In the genomic region with DNA sequence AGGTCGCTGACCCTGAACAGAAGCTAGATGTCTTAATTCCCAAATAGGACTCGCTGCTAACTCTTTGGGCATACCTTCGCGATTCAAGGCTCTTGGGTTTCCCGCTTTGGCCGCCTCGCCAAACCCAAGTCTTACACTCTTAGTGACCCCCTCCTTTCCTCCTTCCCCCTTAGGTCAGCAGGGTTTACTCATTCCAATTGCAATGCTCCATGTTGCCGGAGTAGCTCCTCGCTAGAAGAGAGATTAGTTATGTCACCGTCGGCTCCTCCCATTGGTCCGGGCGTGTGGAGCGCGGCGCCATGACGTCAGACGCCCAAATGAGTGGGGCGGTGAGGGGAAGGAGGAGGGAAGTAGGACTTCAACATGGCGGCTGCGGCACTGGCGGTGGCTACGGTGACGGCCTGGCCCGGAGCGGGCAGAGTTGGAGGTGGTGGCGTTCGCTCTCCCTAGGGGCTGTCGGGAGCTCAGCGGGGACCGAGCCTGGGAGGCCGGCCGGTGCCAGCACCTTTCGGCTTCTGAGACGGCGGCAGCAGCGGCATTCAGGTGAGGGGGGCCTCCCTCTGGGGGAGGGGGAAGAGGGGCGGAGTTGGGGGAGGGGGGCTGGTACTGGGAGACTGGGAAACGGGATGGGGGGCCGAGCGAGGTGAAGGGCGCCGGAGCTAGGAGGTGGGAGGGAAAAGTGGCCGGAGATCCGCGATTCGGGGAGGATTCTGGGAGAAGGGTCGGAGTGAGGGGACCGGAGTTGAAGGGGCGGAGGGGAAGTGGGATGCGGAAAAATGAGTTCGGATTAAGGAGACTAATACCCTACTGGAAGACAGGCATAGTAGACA, we compare ENCODE assay signal across 1 cellular context.
TF ChIP-seq lines count a peak whose summit lies in the region.

A gene (plus strand): TSS at position 346 of the 830 bp plus-strand sequence. CDS start 41,872 bp downstream, outside the sequence.

TF ChIP-seq in K562, 482 proteins besides CTCF, POLR2A, EP300 and RAD21 (continued from another document and continues in another):
- TF ChIP-seq, protein P1, sequence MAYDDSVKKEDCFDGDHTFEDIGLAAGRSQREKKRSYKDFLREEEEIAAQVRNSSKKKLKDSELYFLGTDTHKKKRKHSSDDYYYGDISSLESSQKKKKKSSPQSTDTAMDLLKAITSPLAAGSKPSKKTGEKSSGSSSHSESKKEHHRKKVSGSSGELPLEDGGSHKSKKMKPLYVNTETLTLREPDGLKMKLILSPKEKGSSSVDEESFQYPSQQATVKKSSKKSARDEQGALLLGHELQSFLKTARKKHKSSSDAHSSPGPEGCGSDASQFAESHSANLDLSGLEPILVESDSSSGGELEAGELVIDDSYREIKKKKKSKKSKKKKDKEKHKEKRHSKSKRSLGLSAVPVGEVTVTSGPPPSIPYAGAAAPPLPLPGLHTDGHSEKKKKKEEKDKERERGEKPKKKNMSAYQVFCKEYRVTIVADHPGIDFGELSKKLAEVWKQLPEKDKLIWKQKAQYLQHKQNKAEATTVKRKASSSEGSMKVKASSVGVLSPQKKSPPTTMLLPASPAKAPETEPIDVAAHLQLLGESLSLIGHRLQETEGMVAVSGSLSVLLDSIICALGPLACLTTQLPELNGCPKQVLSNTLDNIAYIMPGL (CRISPR knock-in tag; IDR thresholded peaks at IDR 0.05): peak; percentile 66; the same call in 1 of the 2 replicates
- TF ChIP-seq TAF9B (IDR thresholded peaks at IDR 0.05; ENCODE audit: partially characterized antibody): peak; percentile 92
- TF ChIP-seq, protein P2, sequence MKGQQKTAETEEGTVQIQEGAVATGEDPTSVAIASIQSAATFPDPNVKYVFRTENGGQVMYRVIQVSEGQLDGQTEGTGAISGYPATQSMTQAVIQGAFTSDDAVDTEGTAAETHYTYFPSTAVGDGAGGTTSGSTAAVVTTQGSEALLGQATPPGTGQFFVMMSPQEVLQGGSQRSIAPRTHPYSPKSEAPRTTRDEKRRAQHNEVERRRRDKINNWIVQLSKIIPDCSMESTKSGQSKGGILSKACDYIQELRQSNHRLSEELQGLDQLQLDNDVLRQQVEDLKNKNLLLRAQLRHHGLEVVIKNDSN (CRISPR knock-in tag; IDR thresholded peaks at IDR 0.05): no peak
- TF ChIP-seq, protein P3, sequence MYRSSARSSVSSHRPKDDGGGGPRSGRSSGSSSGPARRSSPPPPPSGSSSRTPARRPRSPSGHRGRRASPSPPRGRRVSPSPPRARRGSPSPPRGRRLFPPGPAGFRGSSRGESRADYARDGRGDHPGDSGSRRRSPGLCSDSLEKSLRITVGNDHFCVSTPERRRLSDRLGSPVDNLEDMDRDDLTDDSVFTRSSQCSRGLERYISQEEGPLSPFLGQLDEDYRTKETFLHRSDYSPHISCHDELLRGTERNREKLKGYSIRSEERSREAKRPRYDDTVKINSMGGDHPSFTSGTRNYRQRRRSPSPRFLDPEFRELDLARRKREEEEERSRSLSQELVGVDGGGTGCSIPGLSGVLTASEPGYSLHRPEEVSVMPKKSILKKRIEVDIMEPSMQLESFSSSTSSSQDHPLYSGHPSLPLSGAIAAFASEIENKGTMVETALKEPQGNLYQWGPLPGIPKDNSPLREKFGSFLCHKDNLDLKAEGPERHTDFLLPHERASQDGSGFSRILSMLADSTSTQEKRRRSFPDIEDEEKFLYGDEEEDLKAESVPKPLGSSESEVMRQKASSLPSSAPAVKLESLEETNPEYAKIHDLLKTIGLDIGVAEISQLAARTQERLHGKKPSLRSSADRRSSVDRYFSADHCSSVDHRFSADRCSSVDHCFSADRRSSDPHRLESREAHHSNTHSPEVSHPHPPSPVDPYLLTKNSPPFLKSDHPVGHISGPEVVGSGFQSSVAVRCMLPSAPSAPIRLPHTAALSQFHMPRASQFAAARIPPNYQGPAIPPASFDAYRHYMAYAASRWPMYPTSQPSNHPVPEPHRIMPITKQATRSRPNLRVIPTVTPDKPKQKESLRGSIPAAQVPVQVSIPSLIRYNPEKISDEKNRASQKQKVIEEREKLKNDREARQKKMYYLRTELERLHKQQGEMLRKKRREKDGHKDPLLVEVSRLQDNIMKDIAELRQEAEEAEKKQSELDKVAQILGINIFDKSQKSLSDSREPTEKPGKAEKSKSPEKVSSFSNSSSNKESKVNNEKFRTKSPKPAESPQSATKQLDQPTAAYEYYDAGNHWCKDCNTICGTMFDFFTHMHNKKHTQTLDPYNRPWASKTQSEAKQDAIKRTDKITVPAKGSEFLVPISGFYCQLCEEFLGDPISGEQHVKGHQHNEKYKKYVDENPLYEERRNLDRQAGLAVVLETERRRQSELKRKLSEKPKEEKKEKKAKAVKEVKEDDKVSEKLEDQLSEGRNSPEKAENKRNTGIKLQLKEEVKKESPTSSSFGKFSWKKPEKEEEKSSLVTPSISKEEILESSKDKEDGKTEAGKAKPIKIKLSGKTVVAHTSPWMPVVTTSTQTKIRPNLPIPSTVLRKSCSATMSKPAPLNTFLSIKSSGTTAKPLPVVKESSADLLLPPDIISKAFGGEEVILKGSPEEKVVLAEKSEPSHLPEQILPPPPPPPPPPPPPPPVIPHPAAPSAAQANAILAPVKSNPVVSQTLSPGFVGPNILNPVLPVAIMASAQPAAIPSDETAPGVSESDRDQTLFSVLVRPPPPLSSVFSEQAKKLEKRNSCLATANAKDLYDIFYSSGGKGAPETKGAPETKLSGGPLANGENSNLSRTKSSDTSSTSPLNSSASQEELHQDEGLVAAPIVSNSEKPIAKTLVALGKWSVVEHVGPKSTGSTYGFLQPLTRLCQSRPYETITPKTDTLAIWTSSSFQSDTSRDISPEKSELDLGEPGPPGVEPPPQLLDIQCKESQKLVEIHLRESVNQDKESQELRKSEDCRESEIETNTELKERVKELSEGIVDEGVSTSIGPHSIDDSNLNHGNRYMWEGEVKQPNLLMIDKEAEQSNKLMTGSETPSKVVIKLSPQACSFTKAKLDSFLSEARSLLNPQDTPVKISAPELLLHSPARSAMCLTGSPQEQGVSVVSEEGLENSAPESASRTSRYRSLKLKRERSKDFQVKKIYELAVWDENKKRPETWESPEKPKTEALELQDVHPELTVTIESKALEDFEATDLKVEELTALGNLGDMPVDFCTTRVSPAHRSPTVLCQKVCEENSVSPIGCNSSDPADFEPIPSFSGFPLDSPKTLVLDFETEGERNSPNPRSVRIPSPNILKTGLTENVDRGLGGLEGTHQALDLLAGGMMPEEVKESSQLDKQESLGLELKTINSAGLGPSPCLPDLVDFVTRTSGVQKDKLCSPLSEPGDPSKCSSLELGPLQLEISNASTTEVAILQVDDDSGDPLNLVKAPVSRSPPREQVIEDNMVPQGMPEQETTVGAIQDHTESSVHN (IDR thresholded peaks at IDR 0.05; ENCODE audit: borderline replicate concordance in 1 of 2, low read depth in 1 of 2): no peak
- TF ChIP-seq SAFB2 (IDR thresholded peaks at IDR 0.05; ENCODE audit: borderline replicate concordance, low read depth, low read length, severe bottlenecking): no peak
- peak; percentile 21; the same call in 1 of the 2 replicates for TF ChIP-seq TEAD4 (IDR thresholded peaks at IDR 0.05; ENCODE audit: low read length)
- TF ChIP-seq TEAD4 (CRISPR knock-in tag; IDR thresholded peaks at IDR 0.05; ENCODE audit: borderline replicate concordance): no peak
- no peak for TF ChIP-seq PRPF4 (IDR thresholded peaks at IDR 0.05; ENCODE audit: insufficient read depth, low read depth, low read length, poor library complexity, severe bottlenecking)
- TF ChIP-seq TBP (optimal IDR thresholded peaks at IDR 0.05; ENCODE audit: low read depth, low read length): peak; percentile 91
- TF ChIP-seq U2AF1 (optimal IDR thresholded peaks at IDR 0.05; ENCODE audit: low read depth, low read length): no peak
- TF ChIP-seq, protein P4, sequence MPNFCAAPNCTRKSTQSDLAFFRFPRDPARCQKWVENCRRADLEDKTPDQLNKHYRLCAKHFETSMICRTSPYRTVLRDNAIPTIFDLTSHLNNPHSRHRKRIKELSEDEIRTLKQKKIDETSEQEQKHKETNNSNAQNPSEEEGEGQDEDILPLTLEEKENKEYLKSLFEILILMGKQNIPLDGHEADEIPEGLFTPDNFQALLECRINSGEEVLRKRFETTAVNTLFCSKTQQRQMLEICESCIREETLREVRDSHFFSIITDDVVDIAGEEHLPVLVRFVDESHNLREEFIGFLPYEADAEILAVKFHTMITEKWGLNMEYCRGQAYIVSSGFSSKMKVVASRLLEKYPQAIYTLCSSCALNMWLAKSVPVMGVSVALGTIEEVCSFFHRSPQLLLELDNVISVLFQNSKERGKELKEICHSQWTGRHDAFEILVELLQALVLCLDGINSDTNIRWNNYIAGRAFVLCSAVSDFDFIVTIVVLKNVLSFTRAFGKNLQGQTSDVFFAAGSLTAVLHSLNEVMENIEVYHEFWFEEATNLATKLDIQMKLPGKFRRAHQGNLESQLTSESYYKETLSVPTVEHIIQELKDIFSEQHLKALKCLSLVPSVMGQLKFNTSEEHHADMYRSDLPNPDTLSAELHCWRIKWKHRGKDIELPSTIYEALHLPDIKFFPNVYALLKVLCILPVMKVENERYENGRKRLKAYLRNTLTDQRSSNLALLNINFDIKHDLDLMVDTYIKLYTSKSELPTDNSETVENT (CRISPR knock-in tag; IDR thresholded peaks at IDR 0.05): 0 out of 2 replicates have a peak, but pooled peaks have one; percentile 7
- peak; percentile 57; the same call in 1 of the 2 replicates for TF ChIP-seq ZNF24 (IDR thresholded peaks at IDR 0.05)
- no peak for TF ChIP-seq PTTG1 (tag; IDR thresholded peaks at IDR 0.05; ENCODE audit: low read depth)
- TF ChIP-seq MCM3 (IDR thresholded peaks at IDR 0.05): no peak
- no peak for TF ChIP-seq LEF1 (IDR thresholded peaks at IDR 0.05)
- TF ChIP-seq CBFB (CRISPR knock-in tag; IDR thresholded peaks at IDR 0.05): no peak
- TF ChIP-seq, protein P5, sequence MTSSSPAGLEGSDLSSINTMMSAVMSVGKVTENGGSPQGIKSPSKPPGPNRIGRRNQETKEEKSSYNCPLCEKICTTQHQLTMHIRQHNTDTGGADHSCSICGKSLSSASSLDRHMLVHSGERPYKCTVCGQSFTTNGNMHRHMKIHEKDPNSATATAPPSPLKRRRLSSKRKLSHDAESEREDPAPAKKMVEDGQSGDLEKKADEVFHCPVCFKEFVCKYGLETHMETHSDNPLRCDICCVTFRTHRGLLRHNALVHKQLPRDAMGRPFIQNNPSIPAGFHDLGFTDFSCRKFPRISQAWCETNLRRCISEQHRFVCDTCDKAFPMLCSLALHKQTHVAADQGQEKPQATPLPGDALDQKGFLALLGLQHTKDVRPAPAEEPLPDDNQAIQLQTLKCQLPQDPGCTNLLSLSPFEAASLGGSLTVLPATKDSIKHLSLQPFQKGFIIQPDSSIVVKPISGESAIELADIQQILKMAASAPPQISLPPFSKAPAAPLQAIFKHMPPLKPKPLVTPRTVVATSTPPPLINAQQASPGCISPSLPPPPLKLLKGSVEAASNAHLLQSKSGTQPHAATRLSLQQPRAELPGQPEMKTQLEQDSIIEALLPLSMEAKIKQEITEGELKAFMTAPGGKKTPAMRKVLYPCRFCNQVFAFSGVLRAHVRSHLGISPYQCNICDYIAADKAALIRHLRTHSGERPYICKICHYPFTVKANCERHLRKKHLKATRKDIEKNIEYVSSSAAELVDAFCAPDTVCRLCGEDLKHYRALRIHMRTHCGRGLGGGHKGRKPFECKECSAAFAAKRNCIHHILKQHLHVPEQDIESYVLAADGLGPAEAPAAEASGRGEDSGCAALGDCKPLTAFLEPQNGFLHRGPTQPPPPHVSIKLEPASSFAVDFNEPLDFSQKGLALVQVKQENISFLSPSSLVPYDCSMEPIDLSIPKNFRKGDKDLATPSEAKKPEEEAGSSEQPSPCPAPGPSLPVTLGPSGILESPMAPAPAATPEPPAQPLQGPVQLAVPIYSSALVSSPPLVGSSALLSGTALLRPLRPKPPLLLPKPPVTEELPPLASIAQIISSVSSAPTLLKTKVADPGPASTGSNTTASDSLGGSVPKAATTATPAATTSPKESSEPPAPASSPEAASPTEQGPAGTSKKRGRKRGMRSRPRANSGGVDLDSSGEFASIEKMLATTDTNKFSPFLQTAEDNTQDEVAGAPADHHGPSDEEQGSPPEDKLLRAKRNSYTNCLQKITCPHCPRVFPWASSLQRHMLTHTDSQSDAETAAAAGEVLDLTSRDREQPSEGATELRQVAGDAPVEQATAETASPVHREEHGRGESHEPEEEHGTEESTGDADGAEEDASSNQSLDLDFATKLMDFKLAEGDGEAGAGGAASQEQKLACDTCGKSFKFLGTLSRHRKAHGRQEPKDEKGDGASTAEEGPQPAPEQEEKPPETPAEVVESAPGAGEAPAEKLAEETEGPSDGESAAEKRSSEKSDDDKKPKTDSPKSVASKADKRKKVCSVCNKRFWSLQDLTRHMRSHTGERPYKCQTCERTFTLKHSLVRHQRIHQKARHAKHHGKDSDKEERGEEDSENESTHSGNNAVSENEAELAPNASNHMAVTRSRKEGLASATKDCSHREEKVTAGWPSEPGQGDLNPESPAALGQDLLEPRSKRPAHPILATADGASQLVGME (CRISPR knock-in tag; IDR thresholded peaks at IDR 0.05): no peak
- TF ChIP-seq NCOA4 (IDR thresholded peaks at IDR 0.05; ENCODE audit: partially characterized antibody): no peak
- no peak for TF ChIP-seq ZNF75A (CRISPR knock-in tag; IDR thresholded peaks at IDR 0.05)
- peak; percentile 97 for TF ChIP-seq NFRKB (IDR thresholded peaks at IDR 0.05; ENCODE audit: low read depth)
- TF ChIP-seq ZNF699 (CRISPR knock-in tag; IDR thresholded peaks at IDR 0.05; ENCODE audit: insufficient replicate concordance): no peak
- TF ChIP-seq SMAD1 (IDR thresholded peaks at IDR 0.05; ENCODE audit: low read depth, low read length, partially characterized antibody): peak; percentile 62
- TF ChIP-seq YBX1 (IDR thresholded peaks at IDR 0.05): no peak
- 0 out of 2 replicates have a peak, but pooled peaks have one; percentile 14 for TF ChIP-seq ZNF316 (IDR thresholded peaks at IDR 0.05)
- TF ChIP-seq TOE1 (IDR thresholded peaks at IDR 0.05; ENCODE audit: borderline replicate concordance): no peak
- TF ChIP-seq TOE1 (CRISPR knock-in tag; IDR thresholded peaks at IDR 0.05; ENCODE audit: borderline replicate concordance, low read depth): 0 out of 2 replicates have a peak, but pooled peaks have one; percentile 47
- TF ChIP-seq, protein P6, sequence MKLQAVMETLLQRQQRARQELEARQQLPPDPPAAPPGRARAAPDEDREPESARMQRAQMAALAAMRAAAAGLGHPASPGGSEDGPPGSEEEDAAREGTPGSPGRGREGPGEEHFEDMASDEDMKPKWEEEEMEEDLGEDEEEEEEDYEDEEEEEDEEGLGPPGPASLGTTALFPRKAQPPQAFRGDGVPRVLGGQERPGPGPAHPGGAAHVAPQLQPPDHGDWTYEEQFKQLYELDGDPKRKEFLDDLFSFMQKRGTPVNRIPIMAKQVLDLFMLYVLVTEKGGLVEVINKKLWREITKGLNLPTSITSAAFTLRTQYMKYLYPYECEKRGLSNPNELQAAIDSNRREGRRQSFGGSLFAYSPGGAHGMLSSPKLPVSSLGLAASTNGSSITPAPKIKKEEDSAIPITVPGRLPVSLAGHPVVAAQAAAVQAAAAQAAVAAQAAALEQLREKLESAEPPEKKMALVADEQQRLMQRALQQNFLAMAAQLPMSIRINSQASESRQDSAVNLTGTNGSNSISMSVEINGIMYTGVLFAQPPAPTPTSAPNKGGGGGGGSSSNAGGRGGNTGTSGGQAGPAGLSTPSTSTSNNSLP (IDR thresholded peaks at IDR 0.05; ENCODE audit: borderline replicate concordance, low read depth, low read length): no peak
- TF ChIP-seq, protein P7, sequence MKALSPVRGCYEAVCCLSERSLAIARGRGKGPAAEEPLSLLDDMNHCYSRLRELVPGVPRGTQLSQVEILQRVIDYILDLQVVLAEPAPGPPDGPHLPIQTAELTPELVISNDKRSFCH (CRISPR knock-in tag; IDR thresholded peaks at IDR 0.05): no peak
- TF ChIP-seq, protein P7 (tag; IDR thresholded peaks at IDR 0.05): no peak; the same call in 1 of the 2 replicates
- TF ChIP-seq CSDE1 (IDR thresholded peaks at IDR 0.05): peak in 1 of 2 experiments; percentile 59; a peak in 1 of 4 replicates
